ENCODE assay signal across 2 cellular contexts in genomic region chr3:114081022-114081421, GRCh38.
TF ChIP-seq lines count a peak whose summit lies in the region.

No MANE protein-coding gene starts in this region.

TF ChIP-seq in IMR-90, 13 proteins besides CTCF, POLR2A, EP300 and RAD21:
- TF ChIP-seq RCOR1 (IDR thresholded peaks at IDR 0.05; ENCODE audit: insufficient replicate concordance, low read length) (no peak), RFX5 (IDR thresholded peaks at IDR 0.05; ENCODE audit: low read depth, low read length) (no peak), USF2 (IDR thresholded peaks at IDR 0.05; ENCODE audit: low read depth, low read length) (no peak), MAZ (IDR thresholded peaks at IDR 0.05; ENCODE audit: borderline replicate concordance, low read depth, low read length) (no peak), CHD1 (IDR thresholded peaks at IDR 0.05; ENCODE audit: low read depth, low read length) (no peak), BHLHE40 (IDR thresholded peaks at IDR 0.05; ENCODE audit: low read depth, low read length) (no peak), FOS (IDR thresholded peaks at IDR 0.05; ENCODE audit: low read depth, low read length) (no peak), SMC3 (IDR thresholded peaks at IDR 0.05; ENCODE audit: low read depth, low read length) (no peak), MXI1 (IDR thresholded peaks at IDR 0.05; ENCODE audit: borderline replicate concordance, low read depth, low read length) (no peak), NFE2L2 (IDR thresholded peaks at IDR 0.05; ENCODE audit: low read depth, low read length) (no peak), ELK1 (IDR thresholded peaks at IDR 0.05; ENCODE audit: borderline replicate concordance, low read depth, low read length) (no peak), MAFK (IDR thresholded peaks at IDR 0.05; ENCODE audit: low read depth, low read length) (no peak), CEBPB (IDR thresholded peaks at IDR 0.05; ENCODE audit: low read depth, low read length) (no peak)

TF ChIP-seq in endothelial cell of umbilical vein, 7 proteins besides CTCF, POLR2A, EP300 and RAD21:
- TF ChIP-seq MYC (IDR thresholded peaks at IDR 0.05; ENCODE audit: low read depth, low read length) (no peak), JUN (IDR thresholded peaks at IDR 0.05; ENCODE audit: borderline replicate concordance, insufficient read depth, insufficient read length, low read depth) (no peak), POLR2AphosphoS5 (IDR thresholded peaks at IDR 0.05; ENCODE audit: insufficient read depth, low read depth, low read length) (no peak), GATA2 (IDR thresholded peaks at IDR 0.05; ENCODE audit: insufficient read depth, insufficient read length, low read depth, low read length) (no peak), FOS (IDR thresholded peaks at IDR 0.05; ENCODE audit: borderline replicate concordance, insufficient read depth, low read length) (no peak), EZH2 (IDR thresholded peaks at IDR 0.05; ENCODE audit: borderline replicate concordance, low read depth, low read length, severe bottlenecking) (no peak)
- TF ChIP-seq, protein P1, sequence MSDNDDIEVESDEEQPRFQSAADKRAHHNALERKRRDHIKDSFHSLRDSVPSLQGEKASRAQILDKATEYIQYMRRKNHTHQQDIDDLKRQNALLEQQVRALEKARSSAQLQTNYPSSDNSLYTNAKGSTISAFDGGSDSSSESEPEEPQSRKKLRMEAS (IDR thresholded peaks at IDR 0.05; ENCODE audit: insufficient read depth, insufficient read length): no peak
TF ChIP-seq in endothelial cell of umbilical vein: peak in this region for 0.
